Comparison of ENCODE assay signal across 8 cellular contexts in genomic region chr14:66746316-66747006, GRCh38.
DNase-seq lines count a peak whose midpoint lies in the region; ATAC-seq and TF ChIP-seq lines count a peak whose summit lies in the region.

No MANE protein-coding gene starts in this region.

- TF ChIP-seq CTCF in GM12873 (IDR thresholded peaks at IDR 0.05; ENCODE audit: insufficient read depth, low read depth, low read length, missing control alignments) = peak; percentile 58
- TF ChIP-seq CTCF in RWPE2 (IDR thresholded peaks at IDR 0.05; ENCODE audit: poor library complexity, severe bottlenecking) = peak; percentile 89
- peak; percentile 79 for TF ChIP-seq CTCF in fibroblast of the aortic adventitia (IDR thresholded peaks at IDR 0.05; ENCODE audit: insufficient read depth, low read length)

- in situ Hi-C loops in ACHN (cut with HindIII; ENCODE audit: low pct_ligation_motif_present, low pct_unique_long_range_greater_than_20kb, low sequenced_read_pairs) = no loop called here

- no peaks in the 10 kb centered on the region for H3K4me1 ChIP-seq in RWPE2 (ENCODE audit: insufficient read depth, poor library complexity, severe bottlenecking)

- no peaks in the 10 kb centered on the region for H3K36me3 ChIP-seq in RWPE2 (ENCODE audit: low read depth)

- DNase-seq in ACHN (peak; percentile 51), RWPE2 (ENCODE audit: low spot score) (no peak), fibroblast of the aortic adventitia (ENCODE audit: low read depth) (peak; percentile 70), putamen (ENCODE audit: low spot score) (peak; percentile 8), NCI-H146 (lab: John Stamatoyannopoulos, UW) (no peak)

- H3K27ac ChIP-seq in RWPE2 (ENCODE audit: poor library complexity, severe bottlenecking) = no peak overlapping the region

- H3K4me3 ChIP-seq in RWPE2 (ENCODE audit: severe bottlenecking) = no peak overlapping the region
- H3K4me3 ChIP-seq in fibroblast of the aortic adventitia (ENCODE audit: low read depth, low read length) = no peak overlapping the region

- peak; percentile 82 for ATAC-seq in RWPE2 (ENCODE audit: low read depth)
- ATAC-seq in GM18498 (IDR thresholded peaks at IDR 0.05; ENCODE audit: unreplicated experiment) = no peak
- ATAC-seq in HG03159 (IDR thresholded peaks at IDR 0.05; ENCODE audit: unreplicated experiment) = no peak

- no peaks in the 10 kb centered on the region for H3K9me3 ChIP-seq in RWPE2 (ENCODE audit: severe bottlenecking)

- H3K27me3 ChIP-seq in RWPE2 (ENCODE audit: insufficient read depth, poor library complexity, severe bottlenecking) = no peaks in the 10 kb centered on the region

Comparison
In these comparisons a context has a peak if more than half of its experiments do, and no peak if none do; other contexts are left out.
1. DNase-seq: peak in ACHN (single experiment), fibroblast of the aortic adventitia (single experiment) and putamen (single experiment); none in RWPE2 (single experiment) and NCI-H146 (single experiment).
2. Peak in every context shown above with its lines, with median percentiles within 50 percentile points of each other: CTCF ChIP-seq.